Comparison of ENCODE assay signal across 8 cellular contexts in the genomic region with DNA sequence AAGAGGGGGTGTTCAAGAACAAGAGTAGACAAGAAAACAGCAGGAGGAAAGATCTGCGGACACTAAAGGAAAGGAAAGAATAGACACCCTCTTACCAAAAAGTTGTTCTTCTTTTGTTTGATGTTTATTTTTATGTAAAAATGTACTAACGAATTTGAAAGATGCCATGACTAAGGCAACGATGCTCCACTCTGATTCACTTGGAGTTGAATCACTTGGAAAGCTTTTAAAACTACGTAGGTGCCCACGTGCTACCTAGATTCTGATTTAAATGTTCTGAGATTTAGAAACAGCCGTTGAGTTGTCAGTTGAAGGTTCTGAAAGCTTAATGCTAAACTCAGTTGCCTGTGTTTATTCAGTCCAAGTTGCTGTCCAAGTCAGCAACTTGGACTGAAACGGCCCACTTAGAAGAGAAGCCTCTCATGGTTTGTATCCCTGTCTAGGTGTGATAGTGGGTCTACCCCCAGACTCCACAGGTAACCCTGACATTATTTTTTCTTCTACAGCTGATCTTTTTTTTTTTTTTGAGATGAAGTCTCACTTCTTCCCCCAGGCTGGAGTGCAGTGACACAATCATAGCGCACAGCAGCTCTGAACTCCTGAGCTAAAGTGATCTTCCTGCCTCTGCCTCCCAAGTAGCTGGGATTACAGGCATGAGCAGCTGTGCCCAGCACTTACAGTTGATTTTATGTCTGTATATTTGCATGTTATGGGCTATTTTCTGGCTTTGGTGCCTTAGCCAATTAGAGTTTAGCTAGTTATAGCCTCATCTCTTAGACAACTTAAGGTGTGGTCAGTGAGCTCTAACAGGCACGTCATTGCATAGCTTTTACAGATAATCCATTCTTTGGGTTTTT. TPM values are rescaled to one million over a fixed set of nuclear protein-coding genes. Genes with fewer than 3 reads are reported as not detected.
DNase-seq lines count a peak whose midpoint lies in the region; ATAC-seq and TF ChIP-seq lines count a peak whose summit lies in the region.

No MANE protein-coding gene starts in this region.

- peak overlapping the region; percentile 98 for H3K4me3 Mint-ChIP-seq in stimulated activated naive CD8-positive, alpha-beta T cell treated with anti-CD3 and anti-CD28 coated beads, Interleukin-15, Interleukin-2, amounts not matched to agents 100 ng/mL and 50 ng/mL, for 24 hours
- peak overlapping the region; percentile 99 for H3K4me3 Mint-ChIP-seq in T-helper 1 cell treated with Interleukin-12 subunit alpha and Interleukin-12 subunit beta and Interleukin-4 antibody, amounts not matched to agents 30 μg/mL and 1 μg/mL, for 36 hours
- H3K4me3 Mint-ChIP-seq in endothelial cell (ENCODE audit: unreplicated experiment), result peak overlapping the region; percentile 95

- ATAC-seq in stimulated activated naive CD8-positive, alpha-beta T cell treated with anti-CD3 and anti-CD28 coated beads, Interleukin-15, Interleukin-2, amounts not matched to agents 100 U/mL and 50 U/mL, for 24 hours, result no peak

- peak overlapping the region; percentile 97 for H3K4me3 ChIP-seq in muscle layer of duodenum (ENCODE audit: low read depth in 1 of 2, low read length in 2 of 2)

- H3K4me1 ChIP-seq in muscle layer of duodenum (ENCODE audit: control insufficient read depth in 1 of 2, insufficient read depth in 2 of 2, low read length in 2 of 2), result peaks cover 15 to 23% of the 10 kb centered on the region in 2 donors

- DNase-seq in stimulated activated naive CD8-positive, alpha-beta T cell treated with anti-CD3 and anti-CD28 coated beads, Interleukin-15, Interleukin-2, amounts not matched to agents 100 U/mL and 50 U/mL, for 24 hours, result no peak
- DNase-seq in endothelial cell (ENCODE audit: low spot score), result no peak
- no peak for DNase-seq in UCSD-AML1 (lab: John Stamatoyannopoulos, UW; ENCODE audit: unreplicated experiment)
- no peak for DNase-seq in hepatic stellate cell (ENCODE audit: low spot score)
- DNase-seq in NCI-H2029 (lab: John Stamatoyannopoulos, UW), result no peak

- no peaks in the 10 kb centered on the region for H3K27me3 Mint-ChIP-seq in stimulated activated naive CD8-positive, alpha-beta T cell treated with anti-CD3 and anti-CD28 coated beads, Interleukin-15, Interleukin-2, amounts not matched to agents 100 ng/mL and 50 ng/mL, for 24 hours
- no peaks in the 10 kb centered on the region for H3K27me3 Mint-ChIP-seq in T-helper 1 cell treated with Interleukin-12 subunit alpha and Interleukin-12 subunit beta and Interleukin-4 antibody, amounts not matched to agents 30 μg/mL and 1 μg/mL, for 36 hours (ENCODE audit: low read depth)
- H3K27me3 Mint-ChIP-seq in endothelial cell (ENCODE audit: unreplicated experiment), result peaks cover 4% of the 10 kb centered on the region

- TF ChIP-seq CTCF in endothelial cell (IDR thresholded peaks at IDR 0.05; ENCODE audit: unreplicated experiment), result no peak

- H3K36me3 Mint-ChIP-seq in stimulated activated naive CD8-positive, alpha-beta T cell treated with anti-CD3 and anti-CD28 coated beads, Interleukin-15, Interleukin-2, amounts not matched to agents 100 ng/mL and 50 ng/mL, for 24 hours (ENCODE audit: low read depth), result peaks cover 5% of the 10 kb centered on the region
- H3K36me3 Mint-ChIP-seq in T-helper 1 cell treated with Interleukin-12 subunit alpha and Interleukin-12 subunit beta and Interleukin-4 antibody, amounts not matched to agents 30 μg/mL and 1 μg/mL, for 36 hours (ENCODE audit: low read depth), result peaks cover 7% of the 10 kb centered on the region
- no peaks in the 10 kb centered on the region for H3K36me3 Mint-ChIP-seq in endothelial cell (ENCODE audit: low read depth, unreplicated experiment)

- no peaks in the 10 kb centered on the region for H3K9me3 ChIP-seq in muscle layer of duodenum (ENCODE audit: control insufficient read depth in 1 of 2, low read length in 2 of 2)

- peak overlapping the region; percentile 98 for H3K27ac Mint-ChIP-seq in stimulated activated naive CD8-positive, alpha-beta T cell treated with anti-CD3 and anti-CD28 coated beads, Interleukin-15, Interleukin-2, amounts not matched to agents 100 ng/mL and 50 ng/mL, for 24 hours
- peak overlapping the region; percentile 99 for H3K27ac Mint-ChIP-seq in T-helper 1 cell treated with Interleukin-12 subunit alpha and Interleukin-12 subunit beta and Interleukin-4 antibody, amounts not matched to agents 30 μg/mL and 1 μg/mL, for 36 hours
- peak overlapping the region; percentile 96 for H3K27ac Mint-ChIP-seq in endothelial cell (ENCODE audit: unreplicated experiment)

- H3K27ac ChIP-seq in muscle layer of duodenum (ENCODE audit: low read length), result peak overlapping the region; percentile 100

- H3K4me1 Mint-ChIP-seq in stimulated activated naive CD8-positive, alpha-beta T cell treated with anti-CD3 and anti-CD28 coated beads, Interleukin-15, Interleukin-2, amounts not matched to agents 100 ng/mL and 50 ng/mL, for 24 hours (ENCODE audit: low read depth), result peaks cover 58% of the 10 kb centered on the region
- peaks cover 40% of the 10 kb centered on the region for H3K4me1 Mint-ChIP-seq in T-helper 1 cell treated with Interleukin-12 subunit alpha and Interleukin-12 subunit beta and Interleukin-4 antibody, amounts not matched to agents 30 μg/mL and 1 μg/mL, for 36 hours (ENCODE audit: low read depth)
- peaks cover 33% of the 10 kb centered on the region for H3K4me1 Mint-ChIP-seq in endothelial cell (ENCODE audit: unreplicated experiment)

- H3K9me3 Mint-ChIP-seq in stimulated activated naive CD8-positive, alpha-beta T cell treated with anti-CD3 and anti-CD28 coated beads, Interleukin-15, Interleukin-2, amounts not matched to agents 100 ng/mL and 50 ng/mL, for 24 hours, result no peaks in the 10 kb centered on the region
- H3K9me3 Mint-ChIP-seq in T-helper 1 cell treated with Interleukin-12 subunit alpha and Interleukin-12 subunit beta and Interleukin-4 antibody, amounts not matched to agents 30 μg/mL and 1 μg/mL, for 36 hours, result no peaks in the 10 kb centered on the region
- no peaks in the 10 kb centered on the region for H3K9me3 Mint-ChIP-seq in endothelial cell (ENCODE audit: unreplicated experiment)

- no peaks in the 10 kb centered on the region for H3K27me3 ChIP-seq in muscle layer of duodenum (ENCODE audit: low read depth, low read length)

- peaks cover 0 to 10% of the 10 kb centered on the region in 2 donors for H3K36me3 ChIP-seq in muscle layer of duodenum (ENCODE audit: control insufficient read depth in 1 of 2, insufficient read depth in 2 of 2, low read length in 2 of 2)

RNA-seq across cellular contexts. Expression of a gene that starts 1.4 kb away (rescaled TPM):
- total RNA-seq in endothelial cell (ENCODE audit: unreplicated experiment), result 11.1 TPM

RNA-seq across cellular contexts. Expression of a gene that starts 38.2 kb away (rescaled TPM):
- 22.1 TPM for total RNA-seq in endothelial cell (ENCODE audit: unreplicated experiment)
